Comparison of ENCODE assay signal across 2 cellular contexts in genomic region chrX:48488034-48488433, GRCh38.
TF ChIP-seq lines count a peak whose summit lies in the region.

No MANE protein-coding gene starts in this region.

TF ChIP-seq in HEK293, 187 proteins besides CTCF, POLR2A, EP300 and RAD21:
- TF ChIP-seq, protein P1, sequence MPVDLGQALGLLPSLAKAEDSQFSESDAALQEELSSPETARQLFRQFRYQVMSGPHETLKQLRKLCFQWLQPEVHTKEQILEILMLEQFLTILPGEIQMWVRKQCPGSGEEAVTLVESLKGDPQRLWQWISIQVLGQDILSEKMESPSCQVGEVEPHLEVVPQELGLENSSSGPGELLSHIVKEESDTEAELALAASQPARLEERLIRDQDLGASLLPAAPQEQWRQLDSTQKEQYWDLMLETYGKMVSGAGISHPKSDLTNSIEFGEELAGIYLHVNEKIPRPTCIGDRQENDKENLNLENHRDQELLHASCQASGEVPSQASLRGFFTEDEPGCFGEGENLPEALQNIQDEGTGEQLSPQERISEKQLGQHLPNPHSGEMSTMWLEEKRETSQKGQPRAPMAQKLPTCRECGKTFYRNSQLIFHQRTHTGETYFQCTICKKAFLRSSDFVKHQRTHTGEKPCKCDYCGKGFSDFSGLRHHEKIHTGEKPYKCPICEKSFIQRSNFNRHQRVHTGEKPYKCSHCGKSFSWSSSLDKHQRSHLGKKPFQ (tag by site-specific recombination; IDR thresholded peaks at IDR 0.05): peak; percentile 97
- no peak for TF ChIP-seq ZNF707 (tag by site-specific recombination; IDR thresholded peaks at IDR 0.05)

TF ChIP-seq in K562, 482 proteins besides CTCF, POLR2A, EP300 and RAD21:
- TF ChIP-seq SMARCE1 (IDR thresholded peaks at IDR 0.05): no peak
- no peak for TF ChIP-seq BCOR (IDR thresholded peaks at IDR 0.05)
- TF ChIP-seq NRF1 (conservative IDR thresholded peaks at IDR 0.05 in 1 of 2, IDR thresholded peaks at IDR 0.05 in 1 of 2): no peak
- TF ChIP-seq KHSRP (IDR thresholded peaks at IDR 0.05): no peak
